Comparison of ENCODE assay signal across 8 cellular contexts in the genomic region with DNA sequence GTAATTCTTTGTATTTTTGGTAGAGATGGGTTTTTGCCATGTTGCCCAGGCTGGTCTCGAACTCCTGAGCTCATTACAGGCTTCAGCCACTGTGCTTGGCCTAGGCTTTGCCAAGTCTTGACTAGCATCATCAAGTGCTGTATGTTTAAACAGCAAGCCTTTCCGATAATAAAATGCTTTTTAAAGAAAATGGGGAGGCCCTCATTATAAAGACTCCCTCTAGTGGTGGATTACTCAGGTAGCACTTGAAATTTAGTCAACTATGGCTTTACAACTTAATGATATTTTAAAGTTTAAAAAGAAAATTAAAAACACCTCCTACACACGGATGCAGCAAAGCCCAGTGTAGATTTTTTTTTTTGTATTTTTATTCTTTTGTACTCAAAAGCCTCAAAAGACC.
DNase-seq lines count a peak whose midpoint lies in the region; ATAC-seq and TF ChIP-seq lines count a peak whose summit lies in the region.

No MANE protein-coding gene starts in this region.

- H3K4me3 Mint-ChIP-seq in activated B cell treated with CpG ODN at 0.5 μM for 24 hours = no peak overlapping the region
- H3K4me3 Mint-ChIP-seq in activated CD8-positive, alpha-beta memory T cell treated with anti-CD3 and anti-CD28 coated beads, Interleukin-2, amount 10 ng/mL, durations not matched to agents 7 days and 5 days = no peak overlapping the region

- no peak overlapping the region for H3K27ac Mint-ChIP-seq in activated B cell treated with CpG ODN at 0.5 μM for 24 hours
- H3K27ac Mint-ChIP-seq in activated CD8-positive, alpha-beta memory T cell treated with anti-CD3 and anti-CD28 coated beads, Interleukin-2, amount 10 ng/mL, durations not matched to agents 7 days and 5 days = no peak overlapping the region

- H3K27me3 ChIP-seq in liver (ENCODE audit: control insufficient read depth in 4 of 4, insufficient read depth in 4 of 4, low read length in 3 of 4) (no peaks in the 10 kb centered on the region), uterus (no peaks in the 10 kb centered on the region)

- no peak overlapping the region for H3K4me3 ChIP-seq in liver (ENCODE audit: low read depth in 1 of 3, low read length in 3 of 3)
- no peak overlapping the region for H3K4me3 ChIP-seq in uterus

- TF ChIP-seq POLR2A in uterus (IDR thresholded peaks at IDR 0.05) = no peak

- ATAC-seq in activated B cell treated with CpG ODN at 0.5 μM for 24 hours (ENCODE audit: low read depth) (no peak), HG02763 (IDR thresholded peaks at IDR 0.05; ENCODE audit: unreplicated experiment) (no peak)
- no peak for ATAC-seq in activated CD8-positive, alpha-beta memory T cell treated with anti-CD3 and anti-CD28 coated beads, Interleukin-2, amount 10 ng/mL, durations not matched to agents 7 days and 5 days

- 49% methylated on average over 3 of the region's 3 CpGs for WGBS in liver

- H3K36me3 ChIP-seq in liver (ENCODE audit: control insufficient read depth in 4 of 4, insufficient read depth in 3 of 4, low read depth in 1 of 4, low read length in 3 of 4) = no peaks in the 10 kb centered on the region
- no peaks in the 10 kb centered on the region for H3K36me3 ChIP-seq in uterus

- DNase-seq in COR-L47 (lab: John Stamatoyannopoulos, UW) = peak; percentile 20
- peak; percentile 12 for DNase-seq in HPDE6-E6E7 (ENCODE audit: extremely low spot score)
- DNase-seq in activated B cell treated with CpG ODN at 0.5 μM for 24 hours = no peak
- no peak for DNase-seq in activated CD8-positive, alpha-beta memory T cell treated with anti-CD3 and anti-CD28 coated beads, Interleukin-2, amount 10 ng/mL, durations not matched to agents 7 days and 5 days
- no peak for DNase-seq in activated T-cell treated with anti-CD3 and anti-CD28 coated beads, Interleukin-2, amount 50 U/mL, for 48 hours
- no peak for DNase-seq in uterus

- no peaks in the 10 kb centered on the region for H3K4me1 Mint-ChIP-seq in activated B cell treated with CpG ODN at 0.5 μM for 24 hours
- H3K4me1 Mint-ChIP-seq in activated CD8-positive, alpha-beta memory T cell treated with anti-CD3 and anti-CD28 coated beads, Interleukin-2, amount 10 ng/mL, durations not matched to agents 7 days and 5 days = no peaks in the 10 kb centered on the region

- intact Hi-C loops in activated B cell treated with CpG ODN at 0.5 μM for 24 hours (cut with micrococcal nuclease) = no loop called here
- intact Hi-C loops in uterus (cut with DNase I; ENCODE audit: low total_unique reads) = no loop called here

- CTCF ChIA-PET in activated B cell treated with CpG ODN at 0.5 μM for 24 hours (lab: Charles Lee) = interaction anchor here (0.7 to 2.6 kb wide), 5 partner anchors 9 to 108 kb away, joined by 3 to 12 read pairs (median 6); no protein-coding TSS in a partner anchor
- CTCF ChIA-PET in activated CD8-positive, alpha-beta memory T cell treated with anti-CD3 and anti-CD28 coated beads, Interleukin-2, amount 10 ng/mL, durations not matched to agents 7 days and 5 days (lab: Charles Lee) = interaction anchor here (1.0 to 2.8 kb wide), 4 partner anchors 9 to 19 kb away, joined by 3 to 8 read pairs (median 6); no protein-coding TSS in a partner anchor

- peaks cover 2% of the 10 kb centered on the region for H3K27me3 Mint-ChIP-seq in activated B cell treated with CpG ODN at 0.5 μM for 24 hours
- H3K27me3 Mint-ChIP-seq in activated CD8-positive, alpha-beta memory T cell treated with anti-CD3 and anti-CD28 coated beads, Interleukin-2, amount 10 ng/mL, durations not matched to agents 7 days and 5 days = peaks cover 15% of the 10 kb centered on the region

- H3K27ac ChIP-seq in liver (ENCODE audit: low read depth in 1 of 2, low read length in 2 of 2) (no peak overlapping the region), uterus (no peak overlapping the region)

- H3K9ac ChIP-seq in liver (ENCODE audit: low read depth in 1 of 2, low read length in 2 of 2) = no peak overlapping the region

- peak; percentile 42 for TF ChIP-seq CTCF in activated B cell treated with CpG ODN at 0.5 μM for 24 hours (IDR thresholded peaks at IDR 0.05)
- TF ChIP-seq CTCF in liver (IDR thresholded peaks at IDR 0.05; ENCODE audit: low read depth, low read length, missing input control) = peak; percentile 38
- TF ChIP-seq CTCF in uterus (IDR thresholded peaks at IDR 0.05) = peak in 2 of 4 experiments; percentile 12 to 18

- H3K36me3 Mint-ChIP-seq in activated B cell treated with CpG ODN at 0.5 μM for 24 hours (ENCODE audit: low read depth) = no peaks in the 10 kb centered on the region
- no peaks in the 10 kb centered on the region for H3K36me3 Mint-ChIP-seq in activated CD8-positive, alpha-beta memory T cell treated with anti-CD3 and anti-CD28 coated beads, Interleukin-2, amount 10 ng/mL, durations not matched to agents 7 days and 5 days

- H3K9me3 ChIP-seq in liver (ENCODE audit: control insufficient read depth in 4 of 4, low read length in 3 of 4) (no peaks in the 10 kb centered on the region), uterus (no peaks in the 10 kb centered on the region)

- no peaks in the 10 kb centered on the region for H3K9me3 Mint-ChIP-seq in activated B cell treated with CpG ODN at 0.5 μM for 24 hours
- no peaks in the 10 kb centered on the region for H3K9me3 Mint-ChIP-seq in activated CD8-positive, alpha-beta memory T cell treated with anti-CD3 and anti-CD28 coated beads, Interleukin-2, amount 10 ng/mL, durations not matched to agents 7 days and 5 days (ENCODE audit: low read depth)

- POLR2A ChIA-PET in activated B cell treated with CpG ODN at 0.5 μM for 24 hours (lab: Charles Lee) = no interaction called here

- TF ChIP-seq RAD21 in liver (IDR thresholded peaks at IDR 0.05) = no peak

- H3K4me1 ChIP-seq in liver (ENCODE audit: control insufficient read depth in 4 of 4, insufficient read depth in 4 of 4, low read length in 3 of 4) = no peaks in the 10 kb centered on the region
- no peaks in the 10 kb centered on the region for H3K4me1 ChIP-seq in uterus

TF ChIP-seq in liver, 16 proteins besides CTCF, POLR2A, EP300 and RAD21:
- TF ChIP-seq EGR1 (IDR thresholded peaks at IDR 0.05; ENCODE audit: low read depth in 2 of 2) = no peak
- TF ChIP-seq, protein P1, sequence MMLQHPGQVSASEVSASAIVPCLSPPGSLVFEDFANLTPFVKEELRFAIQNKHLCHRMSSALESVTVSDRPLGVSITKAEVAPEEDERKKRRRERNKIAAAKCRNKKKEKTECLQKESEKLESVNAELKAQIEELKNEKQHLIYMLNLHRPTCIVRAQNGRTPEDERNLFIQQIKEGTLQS (IDR thresholded peaks at IDR 0.05) = no peak
- no peak for TF ChIP-seq HNF4A (conservative IDR thresholded peaks at IDR 0.05)
- TF ChIP-seq GABPA (IDR thresholded peaks at IDR 0.05 in 1 of 2, conservative IDR thresholded peaks at IDR 0.05 in 1 of 2) = no peak
- TF ChIP-seq TAF1 (conservative IDR thresholded peaks at IDR 0.05) = no peak
- TF ChIP-seq NR2F2 (IDR thresholded peaks at IDR 0.05) = no peak
- TF ChIP-seq FOXA2 (IDR thresholded peaks at IDR 0.05) = no peak
- TF ChIP-seq, protein P2, sequence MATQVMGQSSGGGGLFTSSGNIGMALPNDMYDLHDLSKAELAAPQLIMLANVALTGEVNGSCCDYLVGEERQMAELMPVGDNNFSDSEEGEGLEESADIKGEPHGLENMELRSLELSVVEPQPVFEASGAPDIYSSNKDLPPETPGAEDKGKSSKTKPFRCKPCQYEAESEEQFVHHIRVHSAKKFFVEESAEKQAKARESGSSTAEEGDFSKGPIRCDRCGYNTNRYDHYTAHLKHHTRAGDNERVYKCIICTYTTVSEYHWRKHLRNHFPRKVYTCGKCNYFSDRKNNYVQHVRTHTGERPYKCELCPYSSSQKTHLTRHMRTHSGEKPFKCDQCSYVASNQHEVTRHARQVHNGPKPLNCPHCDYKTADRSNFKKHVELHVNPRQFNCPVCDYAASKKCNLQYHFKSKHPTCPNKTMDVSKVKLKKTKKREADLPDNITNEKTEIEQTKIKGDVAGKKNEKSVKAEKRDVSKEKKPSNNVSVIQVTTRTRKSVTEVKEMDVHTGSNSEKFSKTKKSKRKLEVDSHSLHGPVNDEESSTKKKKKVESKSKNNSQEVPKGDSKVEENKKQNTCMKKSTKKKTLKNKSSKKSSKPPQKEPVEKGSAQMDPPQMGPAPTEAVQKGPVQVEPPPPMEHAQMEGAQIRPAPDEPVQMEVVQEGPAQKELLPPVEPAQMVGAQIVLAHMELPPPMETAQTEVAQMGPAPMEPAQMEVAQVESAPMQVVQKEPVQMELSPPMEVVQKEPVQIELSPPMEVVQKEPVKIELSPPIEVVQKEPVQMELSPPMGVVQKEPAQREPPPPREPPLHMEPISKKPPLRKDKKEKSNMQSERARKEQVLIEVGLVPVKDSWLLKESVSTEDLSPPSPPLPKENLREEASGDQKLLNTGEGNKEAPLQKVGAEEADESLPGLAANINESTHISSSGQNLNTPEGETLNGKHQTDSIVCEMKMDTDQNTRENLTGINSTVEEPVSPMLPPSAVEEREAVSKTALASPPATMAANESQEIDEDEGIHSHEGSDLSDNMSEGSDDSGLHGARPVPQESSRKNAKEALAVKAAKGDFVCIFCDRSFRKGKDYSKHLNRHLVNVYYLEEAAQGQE (IDR thresholded peaks at IDR 0.05) = no peak
- TF ChIP-seq MAX (IDR thresholded peaks at IDR 0.05) = no peak

Comparison
In these comparisons a context has a peak if more than half of its experiments do, and no peak if none do; other contexts are left out.
1. DNase-seq: peak in COR-L47 (single experiment) and HPDE6-E6E7 (single experiment); none in activated B cell treated with CpG ODN at 0.5 μM for 24 hours (single experiment), activated CD8-positive, alpha-beta memory T cell treated with anti-CD3 and anti-CD28 coated beads, Interleukin-2, amount 10 ng/mL, durations not matched to agents 7 days and 5 days (single experiment), activated T-cell treated with anti-CD3 and anti-CD28 coated beads, Interleukin-2, amount 50 U/mL, for 48 hours (0 of 2) and uterus (0 of 2).